15 cellular contexts compared by ENCODE assay signal in the genomic region with DNA sequence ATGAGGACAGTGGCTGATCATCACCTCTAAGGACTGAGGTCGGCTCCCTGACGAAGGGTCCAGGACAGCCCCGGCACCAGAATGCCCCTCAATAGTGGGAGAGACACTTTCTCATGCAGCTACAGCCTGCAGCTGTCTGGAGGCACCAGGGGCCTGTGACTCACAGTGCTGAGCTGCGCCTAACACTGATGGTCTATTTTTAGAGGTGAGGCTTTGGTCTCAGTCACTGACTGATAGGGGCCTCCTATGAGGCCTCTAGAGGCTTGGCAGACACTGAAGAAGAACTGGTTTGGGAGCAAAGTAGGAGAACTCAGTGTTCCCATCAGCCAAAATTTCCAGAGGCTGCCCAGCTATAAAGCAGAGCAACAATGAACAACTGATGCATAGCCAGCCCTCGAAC.
DNase-seq lines count a peak whose midpoint lies in the region; ATAC-seq and TF ChIP-seq lines count a peak whose summit lies in the region.
"Had no signal": no experiment of that assay in that cellular context is flagged by ENCODE, and none has a peak within 500 bp of the region (broad histone marks: within the 10 kb centered on the region; RNA-seq: fewer than 3 reads in every experiment).

No MANE protein-coding gene starts in this region.

- no peak overlapping the region for H3K27ac ChIP-seq in BLaER1 treated with 17β-estradiol and CSF1 and Interleukin-3, amounts not matched to agents 10 nM and 100 nM
- H3K27ac ChIP-seq in RWPE2 (ENCODE audit: poor library complexity, severe bottlenecking) (no peak overlapping the region), cardiac muscle cell (no peak overlapping the region), neuronal stem cell (replicated peaks; ENCODE audit: low read length) (no peak overlapping the region)

- H2BK120ac ChIP-seq in neuronal stem cell (ENCODE audit: low read depth, low read length) = no peak overlapping the region

- ATAC-seq in RWPE2 (ENCODE audit: low read depth) = 0 out of 3 replicates have a peak, but pooled peaks have one; percentile 41
- peak; percentile 38 for ATAC-seq in omental fat pad (ENCODE audit: low FRiP score)

- H4K91ac ChIP-seq in neuronal stem cell (ENCODE audit: low read depth, low read length, poor library complexity) = no peak overlapping the region

- H3K79me1 ChIP-seq in neuronal stem cell (ENCODE audit: low read depth, low read length) = no peaks in the 10 kb centered on the region

- H3K4ac ChIP-seq in neuronal stem cell (ENCODE audit: low read length) = no peak overlapping the region

- no peak overlapping the region for H3K27ac Mint-ChIP-seq in activated naive CD4-positive, alpha-beta T cell treated with anti-CD3 and anti-CD28 coated beads, Interleukin-2, amount 10 ng/mL, durations not matched to agents 7 days and 5 days

- H3K4me2 ChIP-seq in BLaER1 treated with 17β-estradiol and CSF1 and Interleukin-3, amounts not matched to agents 10 nM and 100 nM = peak overlapping the region in 6 of 11 experiments; percentile 5 to 24 (median 12); a peak in 6 of 22 replicates
- H3K4me2 ChIP-seq in neuronal stem cell (ENCODE audit: insufficient read depth, low read length, poor library complexity, severe bottlenecking) = no peak overlapping the region

- no peaks in the 10 kb centered on the region for H3K27me3 ChIP-seq in BLaER1 treated with 17β-estradiol and CSF1 and Interleukin-3, amounts not matched to agents 10 nM and 100 nM
- no peaks in the 10 kb centered on the region for H3K27me3 ChIP-seq in RWPE2 (ENCODE audit: insufficient read depth, poor library complexity, severe bottlenecking)
- no peaks in the 10 kb centered on the region for H3K27me3 ChIP-seq in cardiac muscle cell
- no peaks in the 10 kb centered on the region for H3K27me3 ChIP-seq in neuronal stem cell (ENCODE audit: control insufficient read depth in 3 of 3, insufficient read depth in 3 of 3, low read depth in 1 of 3, low read length in 3 of 3)

- TF ChIP-seq CTCF in RWPE2 (IDR thresholded peaks at IDR 0.05; ENCODE audit: poor library complexity, severe bottlenecking) (no peak), cardiac muscle cell (IDR thresholded peaks at IDR 0.05; ENCODE audit: low read depth, low read length) (no peak), omental fat pad (IDR thresholded peaks at IDR 0.05) (no peak)

- peaks cover 22% of the 10 kb centered on the region for H3K27me3 Mint-ChIP-seq in activated naive CD4-positive, alpha-beta T cell treated with anti-CD3 and anti-CD28 coated beads, Interleukin-2, amount 10 ng/mL, durations not matched to agents 7 days and 5 days

- H3K18ac ChIP-seq in neuronal stem cell (ENCODE audit: low read length) = no peak overlapping the region

- no peak overlapping the region for H2BK12ac ChIP-seq in neuronal stem cell (ENCODE audit: low read length)

- no peaks in the 10 kb centered on the region for H3K9me3 Mint-ChIP-seq in activated naive CD4-positive, alpha-beta T cell treated with anti-CD3 and anti-CD28 coated beads, Interleukin-2, amount 10 ng/mL, durations not matched to agents 7 days and 5 days
- H3K9me3 Mint-ChIP-seq: neural crest cell had no signal

- no peaks in the 10 kb centered on the region for H3K36me3 Mint-ChIP-seq in activated naive CD4-positive, alpha-beta T cell treated with anti-CD3 and anti-CD28 coated beads, Interleukin-2, amount 10 ng/mL, durations not matched to agents 7 days and 5 days

- H2AFZ ChIP-seq in neuronal stem cell (ENCODE audit: low read length) = no peak overlapping the region

- H3K14ac ChIP-seq in neuronal stem cell (ENCODE audit: low read length) = no peak overlapping the region

- no peaks in the 10 kb centered on the region for H3K4me1 Mint-ChIP-seq in activated naive CD4-positive, alpha-beta T cell treated with anti-CD3 and anti-CD28 coated beads, Interleukin-2, amount 10 ng/mL, durations not matched to agents 7 days and 5 days
- H3K4me1 Mint-ChIP-seq: neural crest cell had no signal

- H2AK5ac ChIP-seq in neuronal stem cell (ENCODE audit: low read depth, low read length) = no peak overlapping the region

- H3K4me3 Mint-ChIP-seq in activated naive CD4-positive, alpha-beta T cell treated with anti-CD3 and anti-CD28 coated beads, Interleukin-2, amount 10 ng/mL, durations not matched to agents 7 days and 5 days = no peak overlapping the region
- H3K4me3 Mint-ChIP-seq: neural crest cell had no signal

- no peak overlapping the region for H3K23ac ChIP-seq in neuronal stem cell (ENCODE audit: low read depth, low read length, poor library complexity)

- no peak overlapping the region for H2BK5ac ChIP-seq in neuronal stem cell (ENCODE audit: low read length)

- H4K20me1 ChIP-seq in BLaER1 treated with 17β-estradiol and CSF1 and Interleukin-3, amounts not matched to agents 10 nM and 100 nM = no peaks in the 10 kb centered on the region

- no peak for DNase-seq in RWPE2 (ENCODE audit: low spot score)
- DNase-seq in cardiac muscle cell (ENCODE audit: low read depth in 1 of 2, low spot score in 1 of 2) = peak; percentile 2 to 66
- DNase-seq in omental fat pad (ENCODE audit: low spot score) = no peak
- DNase-seq in activated naive CD4-positive, alpha-beta T cell (lab: John Stamatoyannopoulos, UW) = no peak
- no peak for DNase-seq in NCI-H1436 treated with DMSO at 0.1 percent for 48 hours (lab: John Stamatoyannopoulos, UW)
- DNase-seq in neuronal stem cell (ENCODE audit: low spot score) = no peak
- no peak for DNase-seq in activated naive CD4-positive, alpha-beta T cell treated with anti-CD3 and anti-CD28 coated beads, Interleukin-2, amount 10 ng/mL, durations not matched to agents 7 days and 5 days
- DNase-seq: activated CD4-positive, alpha-beta T cell treated with anti-CD3 and anti-CD28 coated beads, Interleukin-2, amount 50 U/mL, for 4 hours; DMS 273 treated with DMSO at 0.1 percent for 48 hours; H7; Karpas-422; kidney glomerular epithelial cell; stimulated activated CD4-positive, alpha-beta T cell treated with anti-CD3 and anti-CD28 coated beads, Interleukin-12 subunit alpha, Interleukin-12 subunit beta, amount 100 ng/mL, for 4 hours had no signal

- H3K4me3 ChIP-seq in BLaER1 treated with 17β-estradiol and CSF1 and Interleukin-3, amounts not matched to agents 10 nM and 100 nM = no peak overlapping the region
- no peak overlapping the region for H3K4me3 ChIP-seq in RWPE2 (ENCODE audit: severe bottlenecking)
- H3K4me3 ChIP-seq in cardiac muscle cell = no peak overlapping the region
- no peak overlapping the region for H3K4me3 ChIP-seq in neuronal stem cell (ENCODE audit: low read length in 2 of 2)

- H3K4me1 ChIP-seq in BLaER1 treated with 17β-estradiol and CSF1 and Interleukin-3, amounts not matched to agents 10 nM and 100 nM = peaks cover 0 to 9% (median 8%) of the 10 kb centered on the region in 10 experiments; a peak in 12 of 20 replicates
- no peaks in the 10 kb centered on the region for H3K4me1 ChIP-seq in RWPE2 (ENCODE audit: insufficient read depth, poor library complexity, severe bottlenecking)
- H3K4me1 ChIP-seq in cardiac muscle cell (ENCODE audit: low read depth) = peaks cover 10% of the 10 kb centered on the region
- peaks cover 0 to 2% of the 10 kb centered on the region in 2 donors for H3K4me1 ChIP-seq in neuronal stem cell (ENCODE audit: control insufficient read depth in 2 of 2, insufficient read depth in 1 of 2, low read depth in 1 of 2, low read length in 2 of 2)

- no peak overlapping the region for H3K9ac ChIP-seq in BLaER1 treated with 17β-estradiol and CSF1 and Interleukin-3, amounts not matched to agents 10 nM and 100 nM
- H3K9ac ChIP-seq in neuronal stem cell (ENCODE audit: low read depth, low read length, poor library complexity) = no peak overlapping the region

- no peaks in the 10 kb centered on the region for H3K36me3 ChIP-seq in BLaER1 treated with 17β-estradiol and CSF1 and Interleukin-3, amounts not matched to agents 10 nM and 100 nM
- H3K36me3 ChIP-seq in RWPE2 (ENCODE audit: low read depth) = no peaks in the 10 kb centered on the region
- H3K36me3 ChIP-seq in cardiac muscle cell = no peaks in the 10 kb centered on the region
- no peaks in the 10 kb centered on the region for H3K36me3 ChIP-seq in neuronal stem cell (replicated peaks in 1 of 2; ENCODE audit: control insufficient read depth in 2 of 2, insufficient read depth in 2 of 2, low read length in 2 of 2)

- CTCF ChIA-PET in activated naive CD4-positive, alpha-beta T cell treated with anti-CD3 and anti-CD28 coated beads, Interleukin-2, amount 10 ng/mL, durations not matched to agents 7 days and 5 days (lab: Charles Lee) = no interaction called here

- no peak overlapping the region for H4K8ac ChIP-seq in neuronal stem cell (ENCODE audit: low read depth, low read length)

- H3K9me3 ChIP-seq in BLaER1 treated with 17β-estradiol and CSF1 and Interleukin-3, amounts not matched to agents 10 nM and 100 nM (replicated peaks in 1 of 11) = no peaks in the 10 kb centered on the region
- H3K9me3 ChIP-seq in RWPE2 (ENCODE audit: severe bottlenecking) (no peaks in the 10 kb centered on the region), cardiac muscle cell (ENCODE audit: low read depth) (no peaks in the 10 kb centered on the region), neuronal stem cell (replicated peaks in 1 of 2; ENCODE audit: control insufficient read depth in 2 of 2, insufficient read depth in 1 of 2, low read depth in 1 of 2, low read length in 2 of 2) (no peaks in the 10 kb centered on the region)

- WGBS in neuronal stem cell (ENCODE audit: extremely low coverage in 2 of 2, insufficient read length in 2 of 2, insufficient replicate concordance in 1 of 2), 2 donors = no CpG with 5 or more reads among the region's 5 CpGs

- no peak overlapping the region for H2BK15ac ChIP-seq in neuronal stem cell (ENCODE audit: low read length)

Comparison
In these comparisons a context has a peak if more than half of its experiments do, and no peak if none do; other contexts are left out.
1. DNase-seq: peak in cardiac muscle cell (2 of 2); none in RWPE2 (single experiment), omental fat pad (single experiment), activated naive CD4-positive, alpha-beta T cell (0 of 4), NCI-H1436 treated with DMSO at 0.1 percent for 48 hours (single experiment), neuronal stem cell (single experiment) and activated naive CD4-positive, alpha-beta T cell treated with anti-CD3 and anti-CD28 coated beads, Interleukin-2, amount 10 ng/mL, durations not matched to agents 7 days and 5 days (single experiment).